Comparison of ENCODE assay signal across 23 cellular contexts in genomic region chr22:42083119-42083518, GRCh38. TPM values are rescaled to one million over a fixed set of nuclear protein-coding genes. Genes with fewer than 3 reads are reported as not detected.
DNase-seq lines count a peak whose midpoint lies in the region; ATAC-seq and TF ChIP-seq lines count a peak whose summit lies in the region.
"Had no signal": no experiment of that assay in that cellular context is flagged by ENCODE, and none has a peak within 500 bp of the region (broad histone marks: within the 10 kb centered on the region; RNA-seq: fewer than 3 reads in every experiment).

No MANE protein-coding gene starts in this region.

- no peaks in the 10 kb centered on the region for H3K27me3 Mint-ChIP-seq in activated CD4-positive, alpha-beta T cell treated with anti-CD3 and anti-CD28 coated beads, Interleukin-2, amount 10 ng/mL, durations not matched to agents 24 days and 14 days
- no peaks in the 10 kb centered on the region for H3K27me3 Mint-ChIP-seq in T-helper 17 cell
- H3K27me3 Mint-ChIP-seq in neural crest cell (ENCODE audit: low read depth) = no peaks in the 10 kb centered on the region

- H3K9me3 Mint-ChIP-seq in activated CD4-positive, alpha-beta T cell treated with anti-CD3 and anti-CD28 coated beads, Interleukin-2, amount 10 ng/mL, durations not matched to agents 24 days and 14 days = no peaks in the 10 kb centered on the region
- H3K9me3 Mint-ChIP-seq in neural crest cell = no peaks in the 10 kb centered on the region
- H3K9me3 Mint-ChIP-seq: CD8-positive, alpha-beta T cell had no signal

- H3K9me3 ChIP-seq in T-helper 17 cell (ENCODE audit: control insufficient read depth, low read length, poor library complexity, severe bottlenecking) = no peaks in the 10 kb centered on the region
- H3K9me3 ChIP-seq: A549; BLaER1 treated with 17β-estradiol and CSF1 and Interleukin-3, amounts not matched to agents 10 nM and 100 nM had no signal

- DNase-seq in activated CD4-positive, alpha-beta T cell treated with anti-CD3 and anti-CD28 coated beads, Interleukin-2, amount 10 ng/mL, durations not matched to agents 24 days and 14 days = peak; percentile 52
- no peak for DNase-seq in activated CD4-positive, alpha-beta T cell treated with anti-CD3 and anti-CD28 coated beads, Interleukin-2, amount 50 U/mL, for 4 hours
- no peak for DNase-seq in T-helper 17 cell
- DNase-seq in neural crest cell (ENCODE audit: low read depth, low spot score) = no peak
- DNase-seq in DMS79 treated with DMSO at 0.1 percent for 48 hours (lab: John Stamatoyannopoulos, UW) = no peak
- no peak for DNase-seq in NCI-H1092 (lab: John Stamatoyannopoulos, UW)
- DNase-seq: AML-193; CD8-positive, alpha-beta T cell; DMS 273 treated with DMSO at 0.1 percent for 48 hours; NCI-H1092 treated with DMSO at 0.1 percent for 48 hours; NCI-H1436; NCI-H187; NCI-H2081 treated with DMSO at 0.1 percent for 48 hours; NCI-H2171 treated with DMSO at 0.1 percent for 48 hours; NCI-H524; NCI-H748 treated with DMSO at 0.1 percent for 48 hours; NK-92 treated with Interleukin-12 subunit alpha and Interleukin-12 subunit beta, amount 100 ng/mL, for 24 hours; RPMI8226; SHP77 treated with DMSO at 0.1 percent for 48 hours had no signal

- intact Hi-C loops in activated CD4-positive, alpha-beta T cell treated with anti-CD3 and anti-CD28 coated beads, Interleukin-2, amount 10 ng/mL, durations not matched to agents 24 days and 14 days (cut with micrococcal nuclease) = no loop called here

- TF ChIP-seq CTCF in C4-2B (conservative IDR thresholded peaks at IDR 0.05) (no peak), neural crest cell (conservative IDR thresholded peaks at IDR 0.05) (no peak)

- H3K4me1 Mint-ChIP-seq in activated CD4-positive, alpha-beta T cell treated with anti-CD3 and anti-CD28 coated beads, Interleukin-2, amount 10 ng/mL, durations not matched to agents 24 days and 14 days = peaks cover 28% of the 10 kb centered on the region
- peaks cover 20% of the 10 kb centered on the region for H3K4me1 Mint-ChIP-seq in T-helper 17 cell
- H3K4me1 Mint-ChIP-seq in neural crest cell = peaks cover 35% of the 10 kb centered on the region

- ATAC-seq in T-helper 17 cell (no peak), HG02870 (IDR thresholded peaks at IDR 0.05; ENCODE audit: unreplicated experiment) (no peak)
- ATAC-seq: A549; CD8-positive, alpha-beta T cell had no signal

- peaks cover 42% of the 10 kb centered on the region for H3K36me3 Mint-ChIP-seq in activated CD4-positive, alpha-beta T cell treated with anti-CD3 and anti-CD28 coated beads, Interleukin-2, amount 10 ng/mL, durations not matched to agents 24 days and 14 days (ENCODE audit: low read depth)
- H3K36me3 Mint-ChIP-seq in T-helper 17 cell (ENCODE audit: low read depth) (peaks cover 3% of the 10 kb centered on the region), neural crest cell (ENCODE audit: low read depth) (peaks cover 25% of the 10 kb centered on the region)

- no peak overlapping the region for H3K27ac Mint-ChIP-seq in activated CD4-positive, alpha-beta T cell treated with anti-CD3 and anti-CD28 coated beads, Interleukin-2, amount 10 ng/mL, durations not matched to agents 24 days and 14 days
- H3K27ac Mint-ChIP-seq in T-helper 17 cell = peak overlapping the region; percentile 70
- H3K27ac Mint-ChIP-seq in neural crest cell (ENCODE audit: unreplicated experiment) = no peak overlapping the region
- H3K27ac Mint-ChIP-seq: CD8-positive, alpha-beta T cell had no signal

- H3K4me3 Mint-ChIP-seq in activated CD4-positive, alpha-beta T cell treated with anti-CD3 and anti-CD28 coated beads, Interleukin-2, amount 10 ng/mL, durations not matched to agents 24 days and 14 days = no peak overlapping the region
- H3K4me3 Mint-ChIP-seq in T-helper 17 cell (peak overlapping the region; percentile 36), neural crest cell (peak overlapping the region; percentile 80)
- H3K4me3 Mint-ChIP-seq: CD8-positive, alpha-beta T cell had no signal

- H3K27ac ChIP-seq in C4-2B = peak overlapping the region; percentile 93
- H3K27ac ChIP-seq: A549; BLaER1 treated with 17β-estradiol and CSF1 and Interleukin-3, amounts not matched to agents 10 nM and 100 nM had no signal

RNA-seq across cellular contexts. Expression of gene SMDT1, which starts 3.6 kb away (rescaled TPM):
- 54.4 and 58.7 TPM in 2 replicates for total RNA-seq in activated CD4-positive, alpha-beta T cell treated with anti-CD3 and anti-CD28 coated beads, Interleukin-2, amount 10 ng/mL, durations not matched to agents 24 days and 14 days
- total RNA-seq in T-helper 17 cell = 10 to 100 TPM; 43.7 to 96.1 TPM
- 65.7 and 70.9 TPM in 2 replicates for total RNA-seq in neural crest cell

RNA-seq across cellular contexts. Expression of gene NDUFA6, which starts 7.5 kb away (rescaled TPM):
- total RNA-seq in activated CD4-positive, alpha-beta T cell treated with anti-CD3 and anti-CD28 coated beads, Interleukin-2, amount 10 ng/mL, durations not matched to agents 24 days and 14 days = 77.7 and 87.8 TPM in 2 replicates
- total RNA-seq in T-helper 17 cell (10 to 100 TPM; 47.6 to 59.1 TPM), neural crest cell (104 and 120 TPM in 2 replicates)

RNA-seq across cellular contexts. Expression of gene PHETA2, which starts 9.1 kb away (rescaled TPM):
- total RNA-seq in activated CD4-positive, alpha-beta T cell treated with anti-CD3 and anti-CD28 coated beads, Interleukin-2, amount 10 ng/mL, durations not matched to agents 24 days and 14 days = 5.0 and 6.2 TPM in 2 replicates
- total RNA-seq in T-helper 17 cell (1 to 10 TPM in 1 of 2 donors, under 1 TPM in 1; 0.90 to 2.1 TPM), neural crest cell (1.3 and 1.5 TPM in 2 replicates)

RNA-seq across cellular contexts. Expression of gene NAGA, which starts 12.5 kb away (rescaled TPM):
- 28.2 and 29.9 TPM in 2 replicates for total RNA-seq in activated CD4-positive, alpha-beta T cell treated with anti-CD3 and anti-CD28 coated beads, Interleukin-2, amount 10 ng/mL, durations not matched to agents 24 days and 14 days
- total RNA-seq in T-helper 17 cell (10 to 100 TPM in 1 of 2 donors, 1 to 10 TPM in 1; 9.1 to 10.6 TPM), neural crest cell (21.2 and 21.4 TPM in 2 replicates)

RNA-seq across cellular contexts. Expression of gene CYP2D6, which starts 47.5 kb away (rescaled TPM):
- 3.8 and 4.5 TPM in 2 replicates for total RNA-seq in activated CD4-positive, alpha-beta T cell treated with anti-CD3 and anti-CD28 coated beads, Interleukin-2, amount 10 ng/mL, durations not matched to agents 24 days and 14 days
- total RNA-seq in T-helper 17 cell = 1 to 10 TPM; 5.9 to 9.6 TPM
- total RNA-seq in neural crest cell = 3.5 and 3.7 TPM in 2 replicates
